In genomic region chr9:136885950-136886578, GRCh38 we compare ENCODE assay signal across 8 cellular contexts. TPM values are rescaled to one million over a fixed set of nuclear protein-coding genes. Genes with fewer than 3 reads are reported as not detected.
DNase-seq lines count a peak whose midpoint lies in the region; ATAC-seq and TF ChIP-seq lines count a peak whose summit lies in the region.

TRAF2 (plus strand) TSS chr9:136886516; CDS start chr9:136898741, 12,225 bp downstream.

- H3K4me1 ChIP-seq in Peyer's patch: peaks cover 0 to 40% (median 18%) of the 10 kb centered on the region in 4 donors
- H3K4me1 ChIP-seq in esophagus squamous epithelium: peaks cover 26 to 56% (median 28%) of the 10 kb centered on the region in 3 donors

- H3K9me3 ChIP-seq in KOPT-K1 (ENCODE audit: insufficient read depth, low read length, poor library complexity, severe bottlenecking): no peaks in the 10 kb centered on the region
- no peaks in the 10 kb centered on the region for H3K9me3 ChIP-seq in Peyer's patch
- no peaks in the 10 kb centered on the region for H3K9me3 ChIP-seq in esophagus squamous epithelium

- H3K27ac ChIP-seq in KOPT-K1 (ENCODE audit: low read depth, low read length, poor library complexity, severe bottlenecking) (peak within 1 kb of the TSS; percentile 91), Peyer's patch (peak within 1 kb of the TSS; percentile 77 to 98 (median 86)), esophagus squamous epithelium (peak within 1 kb of the TSS; percentile 86 to 95 (median 92))

- H3K27me3 ChIP-seq in Peyer's patch (no peaks in the 10 kb centered on the region), esophagus squamous epithelium (no peaks in the 10 kb centered on the region)

- H3K4me3 ChIP-seq in Peyer's patch: peak within 1 kb of the TSS; percentile 75 to 98 (median 92)
- peak within 1 kb of the TSS; percentile 80 to 100 (median 98) for H3K4me3 ChIP-seq in esophagus squamous epithelium

- peaks cover 18% of the 10 kb centered on the region for H3K36me3 ChIP-seq in KOPT-K1 (ENCODE audit: insufficient read depth, low read length)
- peaks cover 0 to 4% (median 0%) of the 10 kb centered on the region in 3 donors for H3K36me3 ChIP-seq in Peyer's patch
- H3K36me3 ChIP-seq in esophagus squamous epithelium: peaks cover 0 to 7% (median 0%) of the 10 kb centered on the region in 3 donors

- TF ChIP-seq CTCF in Peyer's patch (IDR thresholded peaks at IDR 0.05) (peak in 2 of 6 experiments; percentile 0 to 24), esophagus squamous epithelium (IDR thresholded peaks at IDR 0.05) (peak in 1 of 6 experiments; percentile 12)

- intact Hi-C loops in esophagus squamous epithelium (cut with DNase I): no loop called here

- TF ChIP-seq POLR2A in Peyer's patch (IDR thresholded peaks at IDR 0.05): peak; percentile 62 to 74
- peak in 2 of 4 donors; percentile 64 to 66 for TF ChIP-seq POLR2A in esophagus squamous epithelium (IDR thresholded peaks at IDR 0.05)

- peak; percentile 77 for ATAC-seq in GM21786 (IDR thresholded peaks at IDR 0.05; ENCODE audit: unreplicated experiment)

- no CpG with 5 or more reads among the region's 88 CpGs for WGBS in esophagus squamous epithelium, 2 donors

- DNase-seq in DMS79 treated with DMSO at 0.1 percent for 48 hours (lab: John Stamatoyannopoulos, UW) (peak; percentile 92), Peyer's patch (peak; percentile 96 to 99 (median 99)), esophagus squamous epithelium (lab: John Stamatoyannopoulos, UW) (peak; percentile 85), myocyte (ENCODE audit: low read depth) (peak; percentile 98)
- DNase-seq in activated T-cell treated with anti-CD3 and anti-CD28 coated beads, Interleukin-2, amount 50 U/mL, for 48 hours: peak; percentile 97 to 99
- DNase-seq in stimulated activated CD8-positive, alpha-beta memory T cell treated with anti-CD3 and anti-CD28 coated beads, Interleukin-7, amount 100 ng/mL, for 4 hours (ENCODE audit: low read depth in 2 of 2): peak; percentile 92 to 98

RNA-seq across cellular contexts. Expression of gene TRAF2, which starts in this region (rescaled TPM):
- 10 to 100 TPM; 17.5 to 75.1 (median 22.2) TPM for total RNA-seq in Peyer's patch
- 10 to 100 TPM in 3 of 4 donors, 1 to 10 TPM in 1; 8.0 to 20.9 (median 13.2) TPM for total RNA-seq in esophagus squamous epithelium
- 7.0 and 31.0 TPM in 2 replicates for total RNA-seq in myocyte
- polyA plus RNA-seq in myocyte (2012): 8.9 TPM

Comparison
In these comparisons a context has a peak if more than half of its experiments do, and no peak if none do; other contexts are left out.
1. Peak in every context shown above with its lines: DNase-seq, ATAC-seq, H3K4me3 ChIP-seq and H3K27ac ChIP-seq.